Comparison of ENCODE assay signal across 1 cellular context in genomic region chr11:44993971-44994705, GRCh38.
TF ChIP-seq lines count a peak whose summit lies in the region.

No MANE protein-coding gene starts in this region.

TF ChIP-seq in IMR-90, 13 proteins besides CTCF, POLR2A, EP300 and RAD21 (continued from another document):
- TF ChIP-seq MAZ (IDR thresholded peaks at IDR 0.05; ENCODE audit: borderline replicate concordance, low read depth, low read length) (no peak), SMC3 (IDR thresholded peaks at IDR 0.05; ENCODE audit: low read depth, low read length) (no peak), BHLHE40 (IDR thresholded peaks at IDR 0.05; ENCODE audit: low read depth, low read length) (no peak), RFX5 (IDR thresholded peaks at IDR 0.05; ENCODE audit: low read depth, low read length) (no peak), MXI1 (IDR thresholded peaks at IDR 0.05; ENCODE audit: borderline replicate concordance, low read depth, low read length) (no peak), CHD1 (IDR thresholded peaks at IDR 0.05; ENCODE audit: low read depth, low read length) (no peak), NFE2L2 (IDR thresholded peaks at IDR 0.05; ENCODE audit: low read depth, low read length) (no peak), MAFK (IDR thresholded peaks at IDR 0.05; ENCODE audit: low read depth, low read length) (no peak), USF2 (IDR thresholded peaks at IDR 0.05; ENCODE audit: low read depth, low read length) (no peak)
